1 cellular context compared by ENCODE assay signal in genomic region chr4:12703076-12703475, GRCh38.
TF ChIP-seq lines count a peak whose summit lies in the region.

No MANE protein-coding gene starts in this region.

TF ChIP-seq in H1, 55 proteins besides CTCF, POLR2A, EP300 and RAD21 (continued from another document):
- no peak for TF ChIP-seq CHD7 (IDR thresholded peaks at IDR 0.05; ENCODE audit: insufficient replicate concordance, low read length)
- no peak for TF ChIP-seq SP2 (IDR thresholded peaks at IDR 0.05; ENCODE audit: low read length)
- no peak for TF ChIP-seq E2F6 (IDR thresholded peaks at IDR 0.05)
- TF ChIP-seq HDAC6 (IDR thresholded peaks at IDR 0.05; ENCODE audit: low read depth, low read length), result no peak
- no peak for TF ChIP-seq KDM1A (IDR thresholded peaks at IDR 0.05; ENCODE audit: borderline replicate concordance, low read length)
- no peak for TF ChIP-seq ATF3 (IDR thresholded peaks at IDR 0.05; ENCODE audit: insufficient read depth, low read depth, low read length)
- TF ChIP-seq BACH1 (IDR thresholded peaks at IDR 0.05; ENCODE audit: low read length), result no peak
- no peak for TF ChIP-seq GABPA (IDR thresholded peaks at IDR 0.05; ENCODE audit: borderline replicate concordance, insufficient read depth, low read length)
- no peak for TF ChIP-seq KDM4A (IDR thresholded peaks at IDR 0.05; ENCODE audit: low read depth, low read length, severe bottlenecking)
- TF ChIP-seq SRF (IDR thresholded peaks at IDR 0.05; ENCODE audit: low read depth, low read length), result no peak
- TF ChIP-seq EGR1 (IDR thresholded peaks at IDR 0.05; ENCODE audit: borderline replicate concordance, low read depth, low read length), result no peak
- TF ChIP-seq HDAC2 (IDR thresholded peaks at IDR 0.05; ENCODE audit: borderline replicate concordance in 1 of 2, low read depth in 2 of 2, low read length in 2 of 2), result no peak
